ENCODE assay signal across 26 cellular contexts in genomic region chr9:135439916-135440315, GRCh38. TPM values are rescaled to one million over a fixed set of nuclear protein-coding genes. Genes with fewer than 3 reads are reported as not detected.
DNase-seq lines count a peak whose midpoint lies in the region; ATAC-seq, FAIRE-seq and TF ChIP-seq lines count a peak whose summit lies in the region.
"Had no signal": no experiment of that assay in that cellular context is flagged by ENCODE, and none has a peak within 500 bp of the region (broad histone marks: within the 10 kb centered on the region; RNA-seq: fewer than 3 reads in every experiment).

No MANE protein-coding gene starts in this region.

- BruUV-seq in K562 (replicated peaks; lab: Mats Ljungman, UMichigan): no TSS peak

- no peaks in the 10 kb centered on the region for H3K36me3 ChIP-seq in K562 (ENCODE audit: control insufficient read depth, insufficient read depth, low read length)
- H3K36me3 ChIP-seq in parathyroid adenoma (ENCODE audit: control insufficient read depth, insufficient read depth, low read length): no peaks in the 10 kb centered on the region
- no peaks in the 10 kb centered on the region for H3K36me3 ChIP-seq in stomach
- H3K36me3 ChIP-seq: BE2C, BLaER1 had no signal

- H3K4me1 ChIP-seq in K562 (replicated peaks in 1 of 2; ENCODE audit: control insufficient read depth in 2 of 2, insufficient read depth in 2 of 2, low read length in 2 of 2) (peaks cover 18 to 27% of the 10 kb centered on the region in 2 experiments), parathyroid adenoma (peaks cover 25% of the 10 kb centered on the region), stomach (peaks cover 16 to 30% (median 22%) of the 10 kb centered on the region in 4 donors)
- H3K4me1 ChIP-seq: BLaER1 had no signal

- in situ Hi-C loops in K562 (cut with MboI): no loop called here

- H4K20me1 ChIP-seq in K562 (replicated peaks; ENCODE audit: control insufficient read depth, insufficient read depth, low read length): no peaks in the 10 kb centered on the region
- H4K20me1 ChIP-seq: BLaER1 had no signal

- WGBS in K562 (ENCODE audit: insufficient coverage, low coverage, missing lambda C conversion rate): 68% methylated on average over 12 of the region's 12 CpGs
- WGBS in stomach, 5 donors: 73 to 76% (median 74%) methylated on average over 12 of the region's 12 CpGs

- H3K27ac ChIP-seq in K562 (ENCODE audit: extremely low read depth, low read depth, low read length): peak overlapping the region; percentile 83; the same call in 1 of the 3 replicates
- H3K27ac ChIP-seq in parathyroid adenoma: peak overlapping the region; percentile 83
- H3K27ac ChIP-seq in stomach: no peak overlapping the region
- H3K27ac ChIP-seq: BLaER1 had no signal

- H3K27me3 Mint-ChIP-seq in T-helper 17 cell: peaks cover 48% of the 10 kb centered on the region
- H3K27me3 Mint-ChIP-seq in activated CD4-positive, alpha-beta T cell treated with anti-CD3 and anti-CD28 coated beads, Interleukin-2, amount 10 ng/mL, durations not matched to agents 7 days and 5 days: peaks cover 2% of the 10 kb centered on the region

- no peak for FAIRE-seq in K562 (lab: Jason Lieb, UNC)
- FAIRE-seq: A204.1, GM12878, GM12892, GM18507, GM19239 had no signal

- peak overlapping the region; percentile 4 for H3K27ac Mint-ChIP-seq in T-helper 17 cell
- H3K27ac Mint-ChIP-seq in activated CD4-positive, alpha-beta T cell treated with anti-CD3 and anti-CD28 coated beads, Interleukin-2, amount 10 ng/mL, durations not matched to agents 7 days and 5 days: no peak overlapping the region
- H3K27ac Mint-ChIP-seq: CD4-positive, alpha-beta memory T cell; CD4-positive, CD25-positive, alpha-beta regulatory T cell; CD8-positive, alpha-beta memory T cell had no signal

- H3K9me3 ChIP-seq in T-helper 17 cell (ENCODE audit: control insufficient read depth, low read length, poor library complexity, severe bottlenecking): no peaks in the 10 kb centered on the region
- H3K9me3 ChIP-seq in K562 (replicated peaks; ENCODE audit: control insufficient read depth, insufficient read depth, low read depth, low read length): peaks cover 4% of the 10 kb centered on the region
- H3K9me3 ChIP-seq in parathyroid adenoma (ENCODE audit: control insufficient read depth, low read length): no peaks in the 10 kb centered on the region
- peaks cover 0 to 13% (median 10%) of the 10 kb centered on the region in 4 donors for H3K9me3 ChIP-seq in stomach
- H3K9me3 ChIP-seq: BE2C had no signal

- CTCF ChIA-PET in K562 (lab: Yijun Ruan, JAX; ENCODE audit: low intra/inter-chr PET ratio): no interaction called here
- CTCF ChIA-PET in activated CD4-positive, alpha-beta T cell treated with anti-CD3 and anti-CD28 coated beads, Interleukin-2, amount 10 ng/mL, durations not matched to agents 7 days and 5 days (lab: Charles Lee): interaction anchor here (1.2 kb wide), 1 partner anchor 42 kb away, joined by 3 read pairs; no protein-coding TSS in a partner anchor

- no peaks in the 10 kb centered on the region for H3K4me1 Mint-ChIP-seq in T-helper 17 cell
- no peaks in the 10 kb centered on the region for H3K4me1 Mint-ChIP-seq in activated CD4-positive, alpha-beta T cell treated with anti-CD3 and anti-CD28 coated beads, Interleukin-2, amount 10 ng/mL, durations not matched to agents 7 days and 5 days
- H3K4me1 Mint-ChIP-seq: CD14-positive monocyte; CD4-positive, alpha-beta memory T cell; CD8-positive, alpha-beta memory T cell had no signal

- TF ChIP-seq POLR2A in K562 (conservative IDR thresholded peaks at IDR 0.05) (no peak), stomach (IDR thresholded peaks at IDR 0.05) (no peak)

- H3K79me2 ChIP-seq in K562 (ENCODE audit: control insufficient read depth, insufficient read depth, low read length) (no peaks in the 10 kb centered on the region), parathyroid adenoma (no peaks in the 10 kb centered on the region)

- POLR2A ChIA-PET in K562 (lab: Yijun Ruan, JAX): interaction anchor here (0.6 to 1.1 kb wide), 3 partner anchors 50 to 66 kb away, joined by 3 to 4 read pairs (median 3); no protein-coding TSS in a partner anchor
- POLR2A ChIA-PET in activated CD4-positive, alpha-beta T cell treated with anti-CD3 and anti-CD28 coated beads, Interleukin-2, amount 10 ng/mL, durations not matched to agents 7 days and 5 days (lab: Charles Lee): no interaction called here

- DNase-seq in T-helper 17 cell: no peak
- DNase-seq in K562 (ENCODE audit: extremely low read depth in 1 of 4, low spot score in 3 of 4): no peak
- DNase-seq in activated CD4-positive, alpha-beta T cell treated with anti-CD3 and anti-CD28 coated beads, Interleukin-2, amount 10 ng/mL, durations not matched to agents 7 days and 5 days: no peak
- DNase-seq in stomach: no peak
- DNase-seq in NCI-H82 (lab: John Stamatoyannopoulos, UW): no peak
- DNase-seq: 8988T; ACHN; BE2C; C1 segment of cervical spinal cord; CD4-positive, alpha-beta memory T cell; CD4-positive, CD25-positive, alpha-beta regulatory T cell; CD8-positive, alpha-beta memory T cell; DMS 273 treated with DMSO at 0.1 percent for 48 hours; DMS153; DND-41; EL; GDM1 had no signal

- no peak for ATAC-seq in T-helper 17 cell
- no peak for ATAC-seq in K562
- ATAC-seq in GM18861 (IDR thresholded peaks at IDR 0.05; ENCODE audit: unreplicated experiment): no peak
- ATAC-seq: GM12878 had no signal

- H3K9ac ChIP-seq in K562 (ENCODE audit: insufficient read depth in 1 of 2, low read depth in 2 of 2, low read length in 2 of 2) (no peak overlapping the region), parathyroid adenoma (no peak overlapping the region)
- H3K9ac ChIP-seq: BLaER1 had no signal

- H3K27me3 ChIP-seq in K562 (ENCODE audit: control insufficient read depth in 2 of 2, insufficient read depth in 2 of 2, low read length in 2 of 2) (no peaks in the 10 kb centered on the region), parathyroid adenoma (ENCODE audit: control insufficient read depth, insufficient read depth, low read length) (no peaks in the 10 kb centered on the region), stomach (peaks cover 0 to 35% (median 0%) of the 10 kb centered on the region in 3 donors)
- H3K27me3 ChIP-seq: BE2C, BLaER1 had no signal

- no peak for TF ChIP-seq RAD21 in K562 (CRISPR knock-in tag; conservative IDR thresholded peaks at IDR 0.05 in 1 of 2, IDR thresholded peaks at IDR 0.05 in 1 of 2)

- H3K36me3 Mint-ChIP-seq in T-helper 17 cell (ENCODE audit: low read depth): no peaks in the 10 kb centered on the region
- no peaks in the 10 kb centered on the region for H3K36me3 Mint-ChIP-seq in activated CD4-positive, alpha-beta T cell treated with anti-CD3 and anti-CD28 coated beads, Interleukin-2, amount 10 ng/mL, durations not matched to agents 7 days and 5 days (ENCODE audit: low read depth)
- H3K36me3 Mint-ChIP-seq: CD14-positive monocyte; CD4-positive, alpha-beta memory T cell; CD4-positive, CD25-positive, alpha-beta regulatory T cell had no signal

- 0 out of 2 replicates have a peak overlapping the region, but pooled peaks have one; percentile 74 for H3K4me2 ChIP-seq in K562 (ENCODE audit: insufficient read depth, low read length)
- H3K4me2 ChIP-seq in parathyroid adenoma (ENCODE audit: low read length): no peak overlapping the region
- H3K4me2 ChIP-seq: BLaER1 had no signal

- no peaks in the 10 kb centered on the region for H3K9me1 ChIP-seq in K562 (ENCODE audit: control insufficient read depth, insufficient read depth, low read length)

- H2AFZ ChIP-seq in K562 (ENCODE audit: low read depth, low read length) (peak overlapping the region; percentile 91), parathyroid adenoma (no peak overlapping the region)

- no peak overlapping the region for H3K4me3 ChIP-seq in K562
- no peak overlapping the region for H3K4me3 ChIP-seq in parathyroid adenoma (ENCODE audit: low read depth, low read length)
- H3K4me3 ChIP-seq in stomach: no peak overlapping the region
- H3K4me3 ChIP-seq: BLaER1, GM12878 had no signal

- no peak overlapping the region for H3K4me3 Mint-ChIP-seq in T-helper 17 cell
- H3K4me3 Mint-ChIP-seq in activated CD4-positive, alpha-beta T cell treated with anti-CD3 and anti-CD28 coated beads, Interleukin-2, amount 10 ng/mL, durations not matched to agents 7 days and 5 days: no peak overlapping the region
- H3K4me3 Mint-ChIP-seq: CD4-positive, alpha-beta memory T cell; CD4-positive, CD25-positive, alpha-beta regulatory T cell; CD8-positive, alpha-beta memory T cell had no signal

- TF ChIP-seq EP300 in K562 (IDR thresholded peaks at IDR 0.05; ENCODE audit: low read length) (no peak), stomach (IDR thresholded peaks at IDR 0.05) (no peak)

- TF ChIP-seq CTCF in K562 (IDR thresholded peaks at IDR 0.05 in 2 of 3, conservative IDR thresholded peaks at IDR 0.05 in 1 of 3; ENCODE audit: insufficient read depth in 2 of 3, low read depth in 1 of 3, low read length in 3 of 3) (no peak), parathyroid adenoma (IDR thresholded peaks at IDR 0.05) (no peak), stomach (IDR thresholded peaks at IDR 0.05) (no peak)

- peaks cover 5% of the 10 kb centered on the region for H3K9me3 Mint-ChIP-seq in activated CD4-positive, alpha-beta T cell treated with anti-CD3 and anti-CD28 coated beads, Interleukin-2, amount 10 ng/mL, durations not matched to agents 7 days and 5 days

- intact Hi-C loops in K562 (cut with micrococcal nuclease) (loop anchor here (2.0 kb wide), 2 partner anchors 29 to 61 kb away; partner anchors contain the start of gene MRPS2), stomach (cut with DNase I; ENCODE audit: low total_unique reads) (no loop called here)

RNA-seq across cellular contexts. Expression of gene PPP1R26, which starts 39.7 kb away (rescaled TPM):
- 1 to 10 TPM; 2.1 to 2.6 TPM for total RNA-seq in T-helper 17 cell
- 19.1 and 41.6 TPM in 2 replicates for total RNA-seq in K562 (2011; cell fraction: chromatin; rRNA removed; ENCODE audit: low replicate concordance)
- total RNA-seq in K562 (2011; cell fraction: nucleolus; rRNA removed): 25.8 and 36.4 TPM in 2 replicates
- 20.5 and 21.5 TPM in 2 replicates for total RNA-seq in K562 (2011; cell fraction: nucleoplasm; rRNA removed)
- 25.1 and 29.6 TPM in 2 replicates for total RNA-seq in K562 (2014; rRNA removed)
- 8.1 and 11.3 TPM in 2 replicates for total RNA-seq in K562 (2014; rRNA removed; fragmentation: Illumina TruSeq; extraction: Trizol)
- total RNA-seq in K562 (2015; rRNA removed; fragmentation: Illumina TruSeq; extraction: Trizol): 18.2 and 19.4 TPM in 2 replicates
- 23.6 and 26.8 TPM in 2 replicates for total RNA-seq in K562 (2021)
- polyA plus RNA-seq in K562 (2011; rRNA removed): 8.6 and 9.3 TPM in 2 replicates
- polyA plus RNA-seq in K562 (2011; cell fraction: cytosol; rRNA removed): 9.9 and 15.5 TPM in 2 replicates
- 18.4 and 32.2 TPM in 2 replicates for polyA plus RNA-seq in K562 (2011; cell fraction: nucleus; rRNA removed)
- polyA plus RNA-seq in K562 (2012): 19.0 and 28.0 TPM in 2 replicates
- polyA plus RNA-seq in K562 (2014; fragmentation: Illumina TruSeq; extraction: Trizol): 8.0 and 12.4 TPM in 2 replicates
- polyA plus RNA-seq in K562 (2014; fragmentation: Nextera tagmentation; extraction: Ambion mirVana): under 1 TPM; 0.77 to 0.89 TPM
- 15.0 and 15.6 TPM in 2 replicates for polyA plus RNA-seq in K562 (2014; rRNA removed)
- polyA minus RNA-seq in K562 (2011; rRNA and poly(A)+ RNA removed): 10.1 and 23.5 TPM in 2 replicates
- polyA minus RNA-seq in K562 (2011; cell fraction: cytosol; rRNA and poly(A)+ RNA removed): 16.4 and 18.4 TPM in 2 replicates
- polyA minus RNA-seq in K562 (2011; cell fraction: nucleus; rRNA and poly(A)+ RNA removed): 7.4 and 8.1 TPM in 2 replicates
- total RNA-seq in activated CD4-positive, alpha-beta T cell treated with anti-CD3 and anti-CD28 coated beads, Interleukin-2, amount 10 ng/mL, durations not matched to agents 7 days and 5 days: under 1 TPM; 0.52 to 0.67 TPM
- total RNA-seq in stomach: 10 to 100 TPM; 11.6 to 22.8 (median 15.4) TPM
- polyA plus RNA-seq in stomach: 1 to 10 TPM; 5.3 to 7.4 (median 6.8) TPM

Comparison
In these comparisons a context has a peak if more than half of its experiments do, and no peak if none do; other contexts are left out.
1. H3K27ac ChIP-seq: peak in K562 (single experiment) and parathyroid adenoma (single experiment); none in stomach (0 of 5).